In genomic region chr2:64730551-64731305, GRCh38 we compare ENCODE assay signal across 8 cellular contexts.
DNase-seq lines count a peak whose midpoint lies in the region; ATAC-seq and TF ChIP-seq lines count a peak whose summit lies in the region.

No MANE protein-coding gene starts in this region.

- DNase-seq in A673 (ENCODE audit: low spot score) (peak; percentile 58), NCI-H2196 treated with DMSO at 0.1 percent for 48 hours (lab: John Stamatoyannopoulos, UW; ENCODE audit: unreplicated experiment) (peak; percentile 63), epidermal melanocyte (ENCODE audit: insufficient read length, low spot score) (peak; percentile 38), thoracic aorta (ENCODE audit: low spot score) (peak; percentile 11)
- DNase-seq in activated CD4-positive, alpha-beta memory T cell treated with anti-CD3 and anti-CD28 coated beads, Interleukin-2, amount 10 ng/mL, durations not matched to agents 7 days and 5 days = peak; percentile 45

- CTCF ChIA-PET in A673 (lab: Charles Lee) = no interaction called here
- CTCF ChIA-PET in activated CD4-positive, alpha-beta memory T cell treated with anti-CD3 and anti-CD28 coated beads, Interleukin-2, amount 10 ng/mL, durations not matched to agents 7 days and 5 days (lab: Charles Lee) = interaction anchor here (1.2 to 7.1 kb wide), 3 partner anchors 20 to 77 kb away, joined by 3 to 50 read pairs (median 6); partner anchors contain the start of gene SERTAD2

- H3K9me3 Mint-ChIP-seq in activated CD4-positive, alpha-beta memory T cell treated with anti-CD3 and anti-CD28 coated beads, Interleukin-2, amount 10 ng/mL, durations not matched to agents 7 days and 5 days = no peaks in the 10 kb centered on the region

- H3K27ac Mint-ChIP-seq in activated CD4-positive, alpha-beta memory T cell treated with anti-CD3 and anti-CD28 coated beads, Interleukin-2, amount 10 ng/mL, durations not matched to agents 7 days and 5 days = peak overlapping the region; percentile 84

- peak; percentile 37 for ATAC-seq in GM18868 (IDR thresholded peaks at IDR 0.05; ENCODE audit: unreplicated experiment)
- peak; percentile 48 for ATAC-seq in thoracic aorta (ENCODE audit: insufficient number of reproducible peaks, low FRiP score, low read depth)
- no peak for ATAC-seq in GM21576 (IDR thresholded peaks at IDR 0.05; ENCODE audit: unreplicated experiment)

- intact Hi-C loops in A673 (cut with micrococcal nuclease; ENCODE audit: unreplicated experiment) = no loop called here

- peaks cover 52% of the 10 kb centered on the region for H3K4me1 Mint-ChIP-seq in activated CD4-positive, alpha-beta memory T cell treated with anti-CD3 and anti-CD28 coated beads, Interleukin-2, amount 10 ng/mL, durations not matched to agents 7 days and 5 days

- POLR2A ChIA-PET in A673 (lab: Charles Lee; ENCODE audit: low non-redundant PET) = no interaction called here
- POLR2A ChIA-PET in activated CD4-positive, alpha-beta memory T cell treated with anti-CD3 and anti-CD28 coated beads, Interleukin-2, amount 10 ng/mL, durations not matched to agents 7 days and 5 days (lab: Charles Lee) = interaction anchor here (1.4 to 6.8 kb wide), 3 partner anchors 20 to 497 kb away, joined by 4 to 63 read pairs (median 11); partner anchors contain the start of genes ACTR2 and SERTAD2

- peak overlapping the region; percentile 8 for H3K27ac ChIP-seq in A673 (ENCODE audit: low read depth, low read length, poor library complexity, severe bottlenecking)
- H3K27ac ChIP-seq in mucosa of rectum (ENCODE audit: low read depth in 2 of 2, low read length in 2 of 2) = peak overlapping the region; percentile 76 to 83
- peak overlapping the region; percentile 51 to 63 for H3K27ac ChIP-seq in thoracic aorta

- TF ChIP-seq CTCF in A673 (conservative IDR thresholded peaks at IDR 0.05; ENCODE audit: low read depth, low read length) (no peak), thoracic aorta (IDR thresholded peaks at IDR 0.05) (no peak)

- peak overlapping the region; percentile 58 to 69 for H3K9ac ChIP-seq in mucosa of rectum (ENCODE audit: low read depth in 1 of 2, low read length in 2 of 2)

- H3K4me3 ChIP-seq in A673 (ENCODE audit: low read depth, low read length, poor library complexity, severe bottlenecking) (peak overlapping the region; percentile 32), mucosa of rectum (ENCODE audit: low read length in 2 of 2) (peak overlapping the region; percentile 64 to 75), thoracic aorta (peak overlapping the region; percentile 70)

- H3K4me1 ChIP-seq in A673 (ENCODE audit: insufficient read depth, low read length, poor library complexity, severe bottlenecking) (peaks cover 24% of the 10 kb centered on the region), mucosa of rectum (ENCODE audit: control insufficient read depth in 2 of 2, insufficient read depth in 2 of 2, low read length in 2 of 2) (peaks cover 27 to 31% of the 10 kb centered on the region in 2 donors), thoracic aorta (ENCODE audit: control insufficient read depth in 1 of 2, low read depth in 2 of 2) (peaks cover 10 to 48% of the 10 kb centered on the region in 2 donors)

- H3K27me3 ChIP-seq in A673 (replicated peaks; ENCODE audit: insufficient read depth, low read depth, low read length, poor library complexity) = no peaks in the 10 kb centered on the region
- no peaks in the 10 kb centered on the region for H3K27me3 ChIP-seq in mucosa of rectum (ENCODE audit: control insufficient read depth in 2 of 2, insufficient read depth in 2 of 2, low read length in 2 of 2)
- no peaks in the 10 kb centered on the region for H3K27me3 ChIP-seq in thoracic aorta (replicated peaks; ENCODE audit: insufficient read depth)

- peaks cover 2% of the 10 kb centered on the region for H3K27me3 Mint-ChIP-seq in activated CD4-positive, alpha-beta memory T cell treated with anti-CD3 and anti-CD28 coated beads, Interleukin-2, amount 10 ng/mL, durations not matched to agents 7 days and 5 days

- no TSS peak for BruUV-seq in A673 (replicated peaks; lab: Mats Ljungman, UMichigan)

- H3K4me3 Mint-ChIP-seq in activated CD4-positive, alpha-beta memory T cell treated with anti-CD3 and anti-CD28 coated beads, Interleukin-2, amount 10 ng/mL, durations not matched to agents 7 days and 5 days = peak overlapping the region; percentile 74

- H3K9me3 ChIP-seq in A673 (ENCODE audit: low read depth, low read length, poor library complexity, severe bottlenecking) = no peaks in the 10 kb centered on the region
- no peaks in the 10 kb centered on the region for H3K9me3 ChIP-seq in mucosa of rectum (ENCODE audit: control insufficient read depth in 2 of 2, low read length in 2 of 2)
- no peaks in the 10 kb centered on the region for H3K9me3 ChIP-seq in thoracic aorta

- H3K36me3 ChIP-seq in A673 (ENCODE audit: insufficient read depth, low read length, poor library complexity, severe bottlenecking) (no peaks in the 10 kb centered on the region), mucosa of rectum (ENCODE audit: control insufficient read depth in 2 of 2, insufficient read depth in 2 of 2, low read length in 2 of 2) (no peaks in the 10 kb centered on the region), thoracic aorta (no peaks in the 10 kb centered on the region)

- peaks cover 9% of the 10 kb centered on the region for H3K36me3 Mint-ChIP-seq in activated CD4-positive, alpha-beta memory T cell treated with anti-CD3 and anti-CD28 coated beads, Interleukin-2, amount 10 ng/mL, durations not matched to agents 7 days and 5 days (ENCODE audit: low read depth)

Comparison
In these comparisons a context has a peak if more than half of its experiments do, and no peak if none do; other contexts are left out.
1. DNase-seq: peak in every context shown above with its lines; median percentile 63 in NCI-H2196 treated with DMSO at 0.1 percent for 48 hours; 58 in A673; 45 in activated CD4-positive, alpha-beta memory T cell treated with anti-CD3 and anti-CD28 coated beads, Interleukin-2, amount 10 ng/mL, durations not matched to agents 7 days and 5 days; 38 in epidermal melanocyte; 11 in thoracic aorta.
2. H3K27ac ChIP-seq: peak in every context shown above with its lines; median percentile 80 in mucosa of rectum; 57 in thoracic aorta; 8 in A673.